In the genomic region with DNA sequence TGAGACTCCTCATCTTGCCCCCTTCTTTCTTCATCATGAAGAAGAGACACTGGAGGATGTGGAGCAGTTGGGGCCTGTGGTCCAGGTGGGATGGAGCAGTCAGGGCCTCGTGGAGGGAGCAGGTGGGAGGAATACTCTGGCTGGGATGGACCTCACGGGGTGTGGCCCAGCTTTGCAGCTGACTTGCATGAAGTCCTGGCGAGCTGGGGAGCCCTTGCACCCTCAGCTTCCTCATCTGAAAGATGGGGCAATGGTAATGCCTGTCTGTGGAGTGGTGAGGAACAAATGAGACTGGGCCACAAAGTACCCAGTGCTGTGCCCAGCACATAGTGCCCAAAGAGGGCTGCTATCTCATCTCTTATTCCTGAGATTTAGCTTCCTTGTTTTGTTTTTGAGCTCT, we compare ENCODE assay signal across 11 cellular contexts.
DNase-seq lines count a peak whose midpoint lies in the region; ATAC-seq and TF ChIP-seq lines count a peak whose summit lies in the region.
"Had no signal": no experiment of that assay in that cellular context is flagged by ENCODE, and none has a peak within 500 bp of the region (broad histone marks: within the 10 kb centered on the region; RNA-seq: fewer than 3 reads in every experiment).

No MANE protein-coding gene starts in this region.

- no peak for TF ChIP-seq POLR2A in sigmoid colon (IDR thresholded peaks at IDR 0.05)

- 16 to 52% methylated on average over 3 of the region's 3 CpGs for WGBS in sigmoid colon, 2 donors

- H3K9me3 ChIP-seq in sigmoid colon = no peaks in the 10 kb centered on the region
- H3K9me3 ChIP-seq: BE2C had no signal

- no peak for DNase-seq in sigmoid colon
- no peak for DNase-seq in cerebellum (ENCODE audit: low spot score)
- no peak for DNase-seq in activated T-cell treated with anti-CD3 and anti-CD28 coated beads, Interleukin-2, amount 50 U/mL, for 48 hours
- DNase-seq: activated CD8-positive, alpha-beta T cell treated with anti-CD3 and anti-CD28 coated beads, Interleukin-2, amount 10 ng/mL, durations not matched to agents 7 days and 5 days; NCI-H1048 had no signal

- H3K4me3 ChIP-seq in ACC112 (ENCODE audit: low read depth, low read length) = peak overlapping the region; percentile 72
- peak overlapping the region; percentile 47 to 56 (median 54) for H3K4me3 ChIP-seq in sigmoid colon

- H3K4me1 ChIP-seq in ACC112 (ENCODE audit: control insufficient read depth, insufficient read depth, low read length, unreplicated experiment) (peaks cover 27% of the 10 kb centered on the region), sigmoid colon (peaks cover 0 to 99% (median 96%) of the 10 kb centered on the region in 4 donors)

- TF ChIP-seq CTCF in sigmoid colon (IDR thresholded peaks at IDR 0.05) = no peak

- H3K27me3 ChIP-seq in ACC112 (ENCODE audit: insufficient read depth, low read length) (no peaks in the 10 kb centered on the region), layer of hippocampus (ENCODE audit: control insufficient read depth, insufficient read depth, low read length) (no peaks in the 10 kb centered on the region), sigmoid colon (no peaks in the 10 kb centered on the region)
- H3K27me3 ChIP-seq: BE2C had no signal

- no peak for TF ChIP-seq EP300 in sigmoid colon (IDR thresholded peaks at IDR 0.05)

- no peaks in the 10 kb centered on the region for H3K79me2 ChIP-seq in ACC112 (ENCODE audit: control insufficient read depth, insufficient read depth, low read length, unreplicated experiment)

- ATAC-seq in GM18861 (IDR thresholded peaks at IDR 0.05; ENCODE audit: unreplicated experiment) = no peak
- no peak for ATAC-seq in GM18519 (IDR thresholded peaks at IDR 0.05; ENCODE audit: low FRiP score, unreplicated experiment)
- ATAC-seq: activated CD8-positive, alpha-beta T cell treated with anti-CD3 and anti-CD28 coated beads, Interleukin-2, amount 10 ng/mL, durations not matched to agents 7 days and 5 days had no signal

- H3K27ac ChIP-seq in ACC112 (ENCODE audit: low read depth, low read length) (no peak overlapping the region), angular gyrus (ENCODE audit: low read depth, low read length) (peak overlapping the region; percentile 4), layer of hippocampus (ENCODE audit: low read depth, low read length) (peak overlapping the region; percentile 24), sigmoid colon (peak overlapping the region; percentile 88 to 94 (median 90))

- intact Hi-C loops in sigmoid colon (cut with DNase I) = loop anchor here (5.0 kb wide), 1 partner anchor 46 kb away; no protein-coding TSS in a partner anchor

- H3K36me3 ChIP-seq in ACC112 (ENCODE audit: insufficient read depth, low read length) = no peaks in the 10 kb centered on the region
- H3K36me3 ChIP-seq in sigmoid colon = no peaks in the 10 kb centered on the region
- H3K36me3 ChIP-seq: BE2C had no signal

- H2AFZ ChIP-seq in ACC112 (ENCODE audit: low read length, unreplicated experiment) = peak overlapping the region; percentile 61
